9 cellular contexts compared by ENCODE assay signal in the genomic region with DNA sequence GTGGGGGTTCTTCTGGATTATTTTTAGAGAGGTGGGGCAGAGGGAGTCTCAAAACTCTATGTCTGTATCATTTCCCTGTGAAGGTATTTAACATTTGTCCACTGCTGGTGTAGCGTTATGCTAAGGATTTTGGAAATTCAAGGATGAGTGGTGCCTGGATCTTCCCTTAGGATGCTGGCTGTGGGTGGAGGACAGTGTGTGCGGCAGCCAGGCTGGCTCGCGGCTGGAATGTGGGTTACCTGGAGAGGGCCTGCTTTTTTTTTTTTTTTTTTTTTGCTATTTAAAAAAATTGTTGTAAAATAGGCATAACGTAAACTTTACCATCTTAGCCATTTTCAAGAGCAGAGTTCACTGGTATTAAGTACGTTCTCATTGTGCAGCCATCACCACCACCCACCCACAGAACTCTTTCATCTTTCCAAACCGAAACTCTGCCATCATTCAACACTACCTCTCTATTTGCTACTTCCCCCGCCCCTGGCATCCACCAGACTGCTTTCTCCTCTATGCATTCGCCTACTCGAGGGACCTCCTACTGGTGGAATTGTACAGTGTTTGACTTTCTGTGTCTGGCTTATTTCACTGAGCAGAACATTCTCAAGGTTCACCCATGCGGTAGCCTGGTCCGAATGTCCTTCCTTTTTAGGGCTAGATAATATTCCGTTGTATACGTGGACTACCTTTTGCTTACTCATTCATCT.
DNase-seq lines count a peak whose midpoint lies in the region; ATAC-seq and TF ChIP-seq lines count a peak whose summit lies in the region.
"Had no signal": no experiment of that assay in that cellular context is flagged by ENCODE, and none has a peak within 500 bp of the region (broad histone marks: within the 10 kb centered on the region; RNA-seq: fewer than 3 reads in every experiment).

No MANE protein-coding gene starts in this region.

- H3K27me3 ChIP-seq in CD4-positive, alpha-beta T cell (ENCODE audit: control insufficient read depth, insufficient read depth, low read length): no peaks in the 10 kb centered on the region
- H3K27me3 ChIP-seq in muscle layer of colon (ENCODE audit: control insufficient read depth in 1 of 2, insufficient read depth in 2 of 2, low read length in 2 of 2) (no peaks in the 10 kb centered on the region), tibial artery (no peaks in the 10 kb centered on the region), upper lobe of left lung (no peaks in the 10 kb centered on the region)

- TF ChIP-seq EP300 in upper lobe of left lung (IDR thresholded peaks at IDR 0.05): no peak

- POLR2A ChIA-PET in CD4-positive, alpha-beta T cell (lab: Charles Lee): no interaction called here

- no peak overlapping the region for H3K27ac Mint-ChIP-seq in CD4-positive, alpha-beta T cell
- no peak overlapping the region for H3K27ac Mint-ChIP-seq in stimulated activated memory B cell treated with anti-CD40 and anti-IgM and Interleukin-4, amounts not matched to agents 10 μg/mL and 1 μg/mL and 100 μg/mL, for 72 hours

- peak; percentile 82 for ATAC-seq in CD4-positive, alpha-beta T cell (ENCODE audit: poor library complexity)
- no peak for ATAC-seq in stimulated activated memory B cell treated with anti-CD40 and anti-IgM and Interleukin-4, amounts not matched to agents 10 μg/mL and 1 μg/mL and 100 μg/mL, for 72 hours
- no peak for ATAC-seq in upper lobe of left lung (ENCODE audit: low FRiP score in 2 of 2)

- no peaks in the 10 kb centered on the region for H3K27me3 Mint-ChIP-seq in CD4-positive, alpha-beta T cell
- H3K27me3 Mint-ChIP-seq in stimulated activated memory B cell treated with anti-CD40 and anti-IgM and Interleukin-4, amounts not matched to agents 10 μg/mL and 1 μg/mL and 100 μg/mL, for 72 hours: no peaks in the 10 kb centered on the region

- no peaks in the 10 kb centered on the region for H3K9me3 Mint-ChIP-seq in CD4-positive, alpha-beta T cell
- H3K9me3 Mint-ChIP-seq in stimulated activated memory B cell treated with anti-CD40 and anti-IgM and Interleukin-4, amounts not matched to agents 10 μg/mL and 1 μg/mL and 100 μg/mL, for 72 hours: no peaks in the 10 kb centered on the region

- WGBS in upper lobe of left lung, 2 donors: 75 to 82% methylated on average over 14 of the region's 14 CpGs

- H3K4me3 Mint-ChIP-seq in CD4-positive, alpha-beta T cell: no peak overlapping the region
- no peak overlapping the region for H3K4me3 Mint-ChIP-seq in stimulated activated memory B cell treated with anti-CD40 and anti-IgM and Interleukin-4, amounts not matched to agents 10 μg/mL and 1 μg/mL and 100 μg/mL, for 72 hours

- intact Hi-C loops in CD4-positive, alpha-beta T cell (cut with DNase I, micrococcal nuclease): no loop called here
- intact Hi-C loops in tibial artery (cut with DNase I; ENCODE audit: low total_unique reads): no loop called here

- CTCF ChIA-PET in CD4-positive, alpha-beta T cell (lab: Charles Lee): no interaction called here

- DNase-seq in CD4-positive, alpha-beta T cell: peak in 1 of 10 experiments; percentile 18
- DNase-seq in HuH-7 (ENCODE audit: low spot score) (peak; percentile 50), tibial artery (no peak), upper lobe of left lung (no peak), KG1 (lab: John Stamatoyannopoulos, UW) (no peak)
- DNase-seq in activated naive CD4-positive, alpha-beta T cell treated with anti-CD3 and anti-CD28 coated beads, Interleukin-2, amount 50 U/mL, for 16 hours: peak; percentile 33

- H3K4me3 ChIP-seq in muscle layer of colon (ENCODE audit: low read depth in 1 of 2, low read length in 2 of 2): no peak overlapping the region
- H3K4me3 ChIP-seq in tibial artery: no peak overlapping the region
- H3K4me3 ChIP-seq in upper lobe of left lung: no peak overlapping the region
- H3K4me3 ChIP-seq: SK-N-MC had no signal

- no peaks in the 10 kb centered on the region for H3K9me3 ChIP-seq in CD4-positive, alpha-beta T cell (ENCODE audit: control insufficient read depth, low read length)
- H3K9me3 ChIP-seq in muscle layer of colon (ENCODE audit: low read length) (no peaks in the 10 kb centered on the region), tibial artery (no peaks in the 10 kb centered on the region), upper lobe of left lung (no peaks in the 10 kb centered on the region)

- H3K36me3 Mint-ChIP-seq in CD4-positive, alpha-beta T cell (ENCODE audit: low read depth): no peaks in the 10 kb centered on the region
- peaks cover 26% of the 10 kb centered on the region for H3K36me3 Mint-ChIP-seq in stimulated activated memory B cell treated with anti-CD40 and anti-IgM and Interleukin-4, amounts not matched to agents 10 μg/mL and 1 μg/mL and 100 μg/mL, for 72 hours

- H3K4me1 Mint-ChIP-seq in CD4-positive, alpha-beta T cell (ENCODE audit: low read depth): no peaks in the 10 kb centered on the region
- no peaks in the 10 kb centered on the region for H3K4me1 Mint-ChIP-seq in stimulated activated memory B cell treated with anti-CD40 and anti-IgM and Interleukin-4, amounts not matched to agents 10 μg/mL and 1 μg/mL and 100 μg/mL, for 72 hours

- no peak overlapping the region for H3K9ac ChIP-seq in muscle layer of colon (ENCODE audit: low read length)

- H3K36me3 ChIP-seq in muscle layer of colon (ENCODE audit: insufficient read depth, low read length) (peaks cover 7% of the 10 kb centered on the region), tibial artery (peaks cover 0 to 5% (median 0%) of the 10 kb centered on the region in 3 donors), upper lobe of left lung (peaks cover 0 to 20% (median 11%) of the 10 kb centered on the region in 4 donors)

- no peak for TF ChIP-seq POLR2A in upper lobe of left lung (IDR thresholded peaks at IDR 0.05)

- no peak overlapping the region for H3K27ac ChIP-seq in CD4-positive, alpha-beta T cell (ENCODE audit: low read depth, low read length)
- peak overlapping the region; percentile 12 for H3K27ac ChIP-seq in muscle layer of colon (ENCODE audit: low read depth, low read length)
- no peak overlapping the region for H3K27ac ChIP-seq in tibial artery
- H3K27ac ChIP-seq in upper lobe of left lung: no peak overlapping the region
- H3K27ac ChIP-seq: SK-N-MC had no signal

- peaks cover 45% of the 10 kb centered on the region for H3K4me1 ChIP-seq in muscle layer of colon (ENCODE audit: insufficient read depth, low read length)
- H3K4me1 ChIP-seq in tibial artery: peaks cover 0 to 9% (median 0%) of the 10 kb centered on the region in 4 donors
- H3K4me1 ChIP-seq in upper lobe of left lung: peaks cover 0 to 13% (median 9%) of the 10 kb centered on the region in 4 donors

- TF ChIP-seq CTCF in CD4-positive, alpha-beta T cell (IDR thresholded peaks at IDR 0.05): no peak
- no peak for TF ChIP-seq CTCF in tibial artery (IDR thresholded peaks at IDR 0.05)
- no peak for TF ChIP-seq CTCF in upper lobe of left lung (IDR thresholded peaks at IDR 0.05)

Comparison
In these comparisons a context has a peak if more than half of its experiments do, and no peak if none do; other contexts are left out.
1. DNase-seq: peak in HuH-7 (single experiment) and activated naive CD4-positive, alpha-beta T cell treated with anti-CD3 and anti-CD28 coated beads, Interleukin-2, amount 50 U/mL, for 16 hours (single experiment); none in tibial artery (0 of 2), upper lobe of left lung (0 of 2) and KG1 (single experiment).